Comparison of ENCODE assay signal across 1 cellular context in the genomic region with DNA sequence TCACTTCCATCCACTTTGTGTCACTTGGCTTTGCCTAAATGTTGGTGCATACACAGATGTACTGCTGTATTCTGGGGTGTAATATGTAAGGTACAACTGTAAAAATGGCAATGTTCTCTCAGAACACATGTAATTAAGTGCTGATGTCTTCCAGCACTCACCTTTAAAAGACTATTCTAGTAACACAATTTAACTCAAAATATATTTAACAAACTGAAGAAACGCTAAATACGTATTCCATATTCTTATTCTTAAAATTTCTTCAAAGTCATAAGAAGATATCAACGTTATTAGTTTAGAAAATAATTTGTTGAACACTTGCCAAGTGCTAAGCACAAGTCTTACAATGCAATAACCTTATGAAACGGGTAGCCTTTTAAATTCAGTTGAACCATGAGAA.
TF ChIP-seq lines count a peak whose summit lies in the region.

No MANE protein-coding gene starts in this region.

TF ChIP-seq in HEK293T, 16 proteins besides CTCF, POLR2A, EP300 and RAD21 (continued from another document):
- TF ChIP-seq FOXK2 (IDR thresholded peaks at IDR 0.05): no peak
- no peak for TF ChIP-seq TARDBP (IDR thresholded peaks at IDR 0.05)
- TF ChIP-seq L3MBTL2 (conservative IDR thresholded peaks at IDR 0.05): no peak
- no peak for TF ChIP-seq NFRKB (IDR thresholded peaks at IDR 0.05)
- no peak for TF ChIP-seq ARNT (IDR thresholded peaks at IDR 0.05)
- no peak for TF ChIP-seq FOXA1 (IDR thresholded peaks at IDR 0.05)
- TF ChIP-seq SUZ12 (IDR thresholded peaks at IDR 0.05): no peak
- no peak for TF ChIP-seq FOXM1 (IDR thresholded peaks at IDR 0.05; ENCODE audit: borderline replicate concordance)
- TF ChIP-seq HDGF (IDR thresholded peaks at IDR 0.05; ENCODE audit: borderline replicate concordance): no peak
- no peak for TF ChIP-seq CTBP1 (IDR thresholded peaks at IDR 0.05; ENCODE audit: borderline replicate concordance)
